ENCODE assay signal across 32 cellular contexts in genomic region chr4:85426366-85426765, GRCh38. TPM values are rescaled to one million over a fixed set of nuclear protein-coding genes. Genes with fewer than 3 reads are reported as not detected.
"Had no signal": no experiment of that assay in that cellular context is flagged by ENCODE, and none has a peak within 500 bp of the region (broad histone marks: within the 10 kb centered on the region; RNA-seq: fewer than 3 reads in every experiment).

No MANE protein-coding gene starts in this region.

- H3K4me3 Mint-ChIP-seq: activated CD4-positive, alpha-beta memory T cell treated with anti-CD3 and anti-CD28 coated beads for 36 hours; activated naive CD4-positive, alpha-beta T cell treated with anti-CD3 and anti-CD28 coated beads for 36 hours; activated T-cell treated with anti-CD3 and anti-CD28 coated beads, Interleukin-2, amount 50 U/mL, for 4 hours; activated T-helper 1 cell treated with anti-CD3 and anti-CD28 coated beads, Interleukin-12 subunit alpha, Interleukin-12 subunit beta, Interleukin-2, Interleukin-4 antibody, amounts not matched to agents 30 ng/mL and 10 ng/mL and 1 ng/mL, durations not matched to agents 14 hours and 24 hours and 36 hours; WTC11 had no signal

- H3K4me3 ChIP-seq: adrenal gland, body of pancreas, breast epithelium, K562, Peyer's patch had no signal

- DNase-seq: activated CD4-positive, alpha-beta memory T cell treated with anti-CD3 and anti-CD28 coated beads for 36 hours; activated CD4-positive, alpha-beta T cell treated with anti-CD3 and anti-CD28 coated beads for 4 hours; activated CD4-positive, alpha-beta T cell treated with anti-CD3 and anti-CD28 coated beads, Interleukin-2, amount 50 U/mL, for 1 hour; activated CD4-positive, CD25-positive, alpha-beta regulatory T cell treated with anti-CD3 and anti-CD28 coated beads, Interleukin-2, amount 50 U/mL, for 72 hours; activated CD8-positive, alpha-beta memory T cell treated with anti-CD3 and anti-CD28 coated beads, Interleukin-2, amount 50 U/mL, for 4 hours; activated gamma-delta T cell treated with Interleukin-2 at 50 U/mL for 16 hours; activated naive CD4-positive, alpha-beta T cell treated with anti-CD3 and anti-CD28 coated beads for 36 hours; activated T-cell treated with anti-CD3 and anti-CD28 coated beads for 4 hours; activated T-cell treated with anti-CD3 and anti-CD28 coated beads, Interleukin-2, amount 50 U/mL, for 4 hours; adrenal gland; body of pancreas; central memory CD4-positive, alpha-beta T cell; NCI-H1092 treated with DMSO at 0.1 percent for 48 hours; NCI-H146; NCI-H187; NCI-H2029 treated with DMSO at 0.1 percent for 48 hours; NCI-H2107; NCI-H2171; NCI-H2227 treated with DMSO at 0.1 percent for 48 hours; NCI-H446; NCI-H524; PC-3; Peyer's patch; RPMI8226; T1000 had no signal

- H3K27me3 ChIP-seq: adrenal gland, body of pancreas, breast epithelium, Peyer's patch had no signal

- H3K36me3 ChIP-seq: breast epithelium, Peyer's patch had no signal

- H3K27ac ChIP-seq: adrenal gland, body of pancreas, breast epithelium, Peyer's patch had no signal

- H3K9me3 Mint-ChIP-seq: activated T-helper 1 cell treated with anti-CD3 and anti-CD28 coated beads, Interleukin-12 subunit alpha, Interleukin-12 subunit beta, Interleukin-2, Interleukin-4 antibody, amounts not matched to agents 30 ng/mL and 10 ng/mL and 1 ng/mL, durations not matched to agents 14 hours and 24 hours and 36 hours had no signal

- H3K4me1 ChIP-seq: adrenal gland, body of pancreas, breast epithelium, Peyer's patch had no signal

- ATAC-seq: activated naive CD4-positive, alpha-beta T cell treated with anti-CD3 and anti-CD28 coated beads, Interleukin-2, amount 50 U/mL, for 72 hours; activated T-cell treated with anti-CD3 and anti-CD28 coated beads, Interleukin-2, amount 50 U/mL, for 4 hours; body of pancreas; K562; PC-3; WTC11 had no signal

- H3K9me3 ChIP-seq: adrenal gland, body of pancreas, breast epithelium, Peyer's patch had no signal

- H3K27ac Mint-ChIP-seq: activated CD4-positive, alpha-beta memory T cell treated with anti-CD3 and anti-CD28 coated beads for 36 hours; activated naive CD4-positive, alpha-beta T cell treated with anti-CD3 and anti-CD28 coated beads for 36 hours; activated naive CD4-positive, alpha-beta T cell treated with anti-CD3 and anti-CD28 coated beads, Interleukin-2, amount 50 U/mL, for 72 hours; activated T-helper 1 cell treated with anti-CD3 and anti-CD28 coated beads, Interleukin-12 subunit alpha, Interleukin-12 subunit beta, Interleukin-2, Interleukin-4 antibody, amounts not matched to agents 30 ng/mL and 10 ng/mL and 1 ng/mL, durations not matched to agents 14 hours and 24 hours and 36 hours; WTC11 had no signal

- H3K27me3 Mint-ChIP-seq: activated CD4-positive, alpha-beta memory T cell treated with anti-CD3 and anti-CD28 coated beads for 36 hours had no signal

- H3K36me3 Mint-ChIP-seq: activated CD4-positive, alpha-beta memory T cell treated with anti-CD3 and anti-CD28 coated beads for 36 hours; activated naive CD4-positive, alpha-beta T cell treated with anti-CD3 and anti-CD28 coated beads, Interleukin-2, amount 50 U/mL, for 72 hours; WTC11 had no signal

RNA-seq across cellular contexts. Expression of gene ARHGAP24, which starts 48.6 kb away (rescaled TPM):
- total RNA-seq: activated CD4-positive, alpha-beta memory T cell treated with anti-CD3 and anti-CD28 coated beads for 36 hours; activated naive CD4-positive, alpha-beta T cell treated with anti-CD3 and anti-CD28 coated beads for 36 hours; activated naive CD4-positive, alpha-beta T cell treated with anti-CD3 and anti-CD28 coated beads, Interleukin-2, amount 50 U/mL, for 72 hours; activated T-helper 1 cell treated with anti-CD3 and anti-CD28 coated beads, Interleukin-12 subunit alpha, Interleukin-12 subunit beta, Interleukin-2, Interleukin-4 antibody, amounts not matched to agents 30 ng/mL and 10 ng/mL and 1 ng/mL, durations not matched to agents 14 hours and 24 hours and 36 hours; T-helper 1 cell treated with Interleukin-12 subunit alpha and Interleukin-12 subunit beta and Interleukin-4 antibody, amounts not matched to agents 30 ng/mL and 1 ng/mL, for 36 hours; T-helper 2 cell treated with Interferon-gamma antibody and Interleukin-4, amounts not matched to agents 100 ng/mL and 5 ng/mL, for 36 hours had no signal
